In the genomic region with DNA sequence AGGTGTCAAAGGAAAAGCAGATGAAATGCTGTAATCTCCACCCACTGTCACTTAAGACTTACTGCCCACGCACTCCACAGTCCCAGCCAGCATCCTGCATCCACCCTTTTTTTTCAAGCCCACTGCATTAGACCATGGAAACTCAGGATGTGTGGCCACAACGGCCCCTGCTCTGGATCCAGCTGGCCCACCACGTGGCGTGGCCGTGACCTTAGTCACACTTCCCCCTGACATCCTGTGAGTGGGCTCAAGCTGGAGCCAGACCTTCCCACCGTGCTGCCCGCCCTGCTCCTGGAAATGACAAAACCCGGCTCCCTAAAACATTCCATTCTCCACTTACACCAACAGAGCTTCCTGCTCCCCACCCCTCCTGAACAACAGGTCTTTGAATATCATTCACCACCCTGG, we compare ENCODE assay signal across 9 cellular contexts.
DNase-seq lines count a peak whose midpoint lies in the region; ATAC-seq and TF ChIP-seq lines count a peak whose summit lies in the region.
"Had no signal": no experiment of that assay in that cellular context is flagged by ENCODE, and none has a peak within 500 bp of the region (broad histone marks: within the 10 kb centered on the region; RNA-seq: fewer than 3 reads in every experiment).

No MANE protein-coding gene starts in this region.

- H3K27ac ChIP-seq in body of pancreas (no peak overlapping the region), thymus (ENCODE audit: low read depth) (peak overlapping the region; percentile 18)

- no peaks in the 10 kb centered on the region for H3K9me3 Mint-ChIP-seq in activated T-cell treated with anti-CD3 and anti-CD28 coated beads, Interleukin-2, amount 50 U/mL, for 72 hours

- H3K27me3 Mint-ChIP-seq in activated T-cell treated with anti-CD3 and anti-CD28 coated beads, Interleukin-2, amount 50 U/mL, for 72 hours (ENCODE audit: low read depth), result peaks cover 22% of the 10 kb centered on the region

- H3K4me1 ChIP-seq in body of pancreas, result no peaks in the 10 kb centered on the region
- no peaks in the 10 kb centered on the region for H3K4me1 ChIP-seq in thymus (ENCODE audit: control insufficient read depth, insufficient read depth, low read length)

- H3K27me3 ChIP-seq in body of pancreas, result no peaks in the 10 kb centered on the region
- no peaks in the 10 kb centered on the region for H3K27me3 ChIP-seq in thymus (ENCODE audit: control insufficient read depth, insufficient read depth)

- peak in 1 of 2 donors; percentile 30 for ATAC-seq in activated T-cell treated with anti-CD3 and anti-CD28 coated beads, Interleukin-2, amount 50 U/mL, for 72 hours (replicated peaks in 1 of 2)
- ATAC-seq in body of pancreas, result peak; percentile 48
- ATAC-seq in GM18870 (IDR thresholded peaks at IDR 0.05; ENCODE audit: unreplicated experiment), result no peak
- ATAC-seq in HG02973 (IDR thresholded peaks at IDR 0.05; ENCODE audit: unreplicated experiment), result no peak

- no peak for DNase-seq in activated T-cell treated with anti-CD3 and anti-CD28 coated beads, Interleukin-2, amount 50 U/mL, for 72 hours
- DNase-seq in activated T-cell treated with anti-CD3 and anti-CD28 coated beads for 4 hours (no peak), body of pancreas (no peak), iPS-NIHi7 (ENCODE audit: extremely low spot score) (peak; percentile 22), GF-D8 (lab: John Stamatoyannopoulos, UW) (no peak)
- DNase-seq: NCI-H1417 treated with DMSO at 0.1 percent for 48 hours had no signal

- peaks cover 66% of the 10 kb centered on the region for H3K4me1 Mint-ChIP-seq in activated T-cell treated with anti-CD3 and anti-CD28 coated beads, Interleukin-2, amount 50 U/mL, for 72 hours (ENCODE audit: low read depth)

- H3K36me3 Mint-ChIP-seq in activated T-cell treated with anti-CD3 and anti-CD28 coated beads, Interleukin-2, amount 50 U/mL, for 72 hours (ENCODE audit: insufficient read depth in 2 of 2), result peaks cover 4 to 26% of the 10 kb centered on the region in 2 donors

- no peak overlapping the region for H3K4me3 ChIP-seq in body of pancreas
- no peak overlapping the region for H3K4me3 ChIP-seq in thymus (ENCODE audit: low read length)

- H3K36me3 ChIP-seq in body of pancreas (replicated peaks in 1 of 2; ENCODE audit: insufficient read depth in 1 of 2, low read depth in 2 of 2), result no peaks in the 10 kb centered on the region
- H3K36me3 ChIP-seq in thymus (ENCODE audit: control insufficient read depth, insufficient read depth), result no peaks in the 10 kb centered on the region

- WGBS in body of pancreas, 2 donors, result 48 to 58% methylated on average over 5 to 8 of the region's 8 CpGs
- WGBS in thymus, result 44% methylated on average over 8 of the region's 8 CpGs

- TF ChIP-seq POLR2A in body of pancreas (IDR thresholded peaks at IDR 0.05), result no peak

- H3K4me3 Mint-ChIP-seq in activated T-cell treated with anti-CD3 and anti-CD28 coated beads, Interleukin-2, amount 50 U/mL, for 72 hours, result peak overlapping the region in 1 of 2 donors; percentile 60

- no peaks in the 10 kb centered on the region for H3K9me3 ChIP-seq in body of pancreas
- no peaks in the 10 kb centered on the region for H3K9me3 ChIP-seq in thymus (ENCODE audit: control insufficient read depth)

- no peak for TF ChIP-seq CTCF in body of pancreas (IDR thresholded peaks at IDR 0.05)

- H3K27ac Mint-ChIP-seq in activated T-cell treated with anti-CD3 and anti-CD28 coated beads, Interleukin-2, amount 50 U/mL, for 72 hours, result peak overlapping the region; percentile 43

- intact Hi-C loops in body of pancreas (cut with DNase I), result no loop called here
